In the genomic region with DNA sequence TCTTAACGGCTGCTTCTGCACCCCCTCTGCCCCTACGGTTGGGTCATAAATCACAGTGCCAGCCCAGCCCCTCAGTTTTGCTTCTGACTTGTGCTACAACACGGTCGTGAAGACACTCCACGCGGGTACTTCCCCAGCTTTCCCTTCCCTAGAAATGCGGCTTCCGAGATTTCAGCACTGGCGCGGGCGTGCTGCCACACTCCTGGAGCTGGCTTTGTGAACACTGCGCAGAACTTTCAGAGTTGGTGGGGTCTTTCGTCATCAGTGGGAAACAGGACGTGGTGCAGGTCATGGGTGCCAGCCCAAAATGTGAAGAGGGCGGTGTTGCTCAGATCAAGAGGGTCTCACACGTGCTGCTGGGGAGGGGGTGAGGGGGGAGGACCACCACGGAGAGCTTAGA, we compare ENCODE assay signal across 21 cellular contexts.
DNase-seq lines count a peak whose midpoint lies in the region; TF ChIP-seq lines count a peak whose summit lies in the region.
"Had no signal": no experiment of that assay in that cellular context is flagged by ENCODE, and none has a peak within 500 bp of the region (broad histone marks: within the 10 kb centered on the region; RNA-seq: fewer than 3 reads in every experiment).

No MANE protein-coding gene starts in this region.

- DNase-seq in hepatocyte (ENCODE audit: low spot score) (no peak), nephron progenitor cell (no peak), neuronal stem cell (ENCODE audit: low spot score) (no peak), NCI-H2227 treated with DMSO at 0.1 percent for 48 hours (lab: John Stamatoyannopoulos, UW) (no peak)
- DNase-seq in stimulated activated CD4-positive, alpha-beta T cell treated with anti-CD3 and anti-CD28 coated beads, Interleukin-1b, Interleukin-23, amount 100 ng/mL, for 48 hours: no peak
- no peak for DNase-seq in activated effector memory CD4-positive, alpha-beta T cell treated with Interleukin-2 at 50 U/mL for 16 hours
- DNase-seq: 8988T; ACHN; AML-193; BE2C; CD4-positive, alpha-beta T cell; CD8-positive, alpha-beta memory T cell; DMS 273 treated with DMSO at 0.1 percent for 48 hours; DND-41; HFFc6 had no signal

- H3K9me3 Mint-ChIP-seq in nephron progenitor cell: no peaks in the 10 kb centered on the region
- H3K9me3 Mint-ChIP-seq: CD4-positive, alpha-beta T cell had no signal

- H3K27ac Mint-ChIP-seq in nephron progenitor cell: peak overlapping the region; percentile 91
- H3K27ac Mint-ChIP-seq: CD14-positive monocyte; CD4-positive, alpha-beta T cell; CD8-positive, alpha-beta memory T cell; GM23338; HFFc6 had no signal

- peaks cover 6% of the 10 kb centered on the region for H3K27me3 Mint-ChIP-seq in nephron progenitor cell (ENCODE audit: low read depth, poor library complexity)
- H3K27me3 Mint-ChIP-seq: CD4-positive, alpha-beta T cell; CD8-positive, alpha-beta memory T cell had no signal

- peak overlapping the region; percentile 52 for H3K23ac ChIP-seq in neuronal stem cell (ENCODE audit: low read depth, low read length, poor library complexity)

- no peak overlapping the region for H4K91ac ChIP-seq in neuronal stem cell (ENCODE audit: low read depth, low read length, poor library complexity)

- no peak overlapping the region for H3K4me3 Mint-ChIP-seq in nephron progenitor cell
- H3K4me3 Mint-ChIP-seq: CD14-positive monocyte; CD4-positive, alpha-beta T cell; CD8-positive, alpha-beta memory T cell; GM23338; HFFc6 had no signal

- peaks cover 4% of the 10 kb centered on the region for H3K4me1 ChIP-seq in hepatocyte (ENCODE audit: insufficient read depth)
- peaks cover 4 to 12% of the 10 kb centered on the region in 2 donors for H3K4me1 ChIP-seq in neuronal stem cell (ENCODE audit: control insufficient read depth in 2 of 2, insufficient read depth in 1 of 2, low read depth in 1 of 2, low read length in 2 of 2)
- H3K4me1 ChIP-seq: A549, BE2C, HAP-1 had no signal

- no peaks in the 10 kb centered on the region for H3K9me2 ChIP-seq in hepatocyte (replicated peaks; ENCODE audit: insufficient read depth)

- H3K27ac ChIP-seq in VCaP: peak overlapping the region; percentile 69
- no peak overlapping the region for H3K27ac ChIP-seq in hepatocyte
- no peak overlapping the region for H3K27ac ChIP-seq in neuronal stem cell (replicated peaks; ENCODE audit: low read length)
- H3K27ac ChIP-seq: A549; BLaER1 treated with 17β-estradiol and CSF1 and Interleukin-3, amounts not matched to agents 10 nM and 100 nM had no signal

- TF ChIP-seq CTCF in VCaP (conservative IDR thresholded peaks at IDR 0.05): no peak
- no peak for TF ChIP-seq CTCF in hepatocyte (IDR thresholded peaks at IDR 0.05; ENCODE audit: poor library complexity)
- no peak for TF ChIP-seq CTCF in nephron progenitor cell (IDR thresholded peaks at IDR 0.05)

- H2BK15ac ChIP-seq in neuronal stem cell (ENCODE audit: low read length): peak overlapping the region; percentile 38

- peak overlapping the region; percentile 90 for H2AK5ac ChIP-seq in neuronal stem cell (ENCODE audit: low read depth, low read length)

- no peak overlapping the region for H3K9ac ChIP-seq in neuronal stem cell (ENCODE audit: low read depth, low read length, poor library complexity)
- H3K9ac ChIP-seq: BLaER1 treated with 17β-estradiol and CSF1 and Interleukin-3, amounts not matched to agents 10 nM and 100 nM had no signal

- H3K36me3 ChIP-seq in hepatocyte (replicated peaks; ENCODE audit: insufficient read depth, low read depth) (no peaks in the 10 kb centered on the region), neuronal stem cell (replicated peaks in 1 of 2; ENCODE audit: control insufficient read depth in 2 of 2, insufficient read depth in 2 of 2, low read length in 2 of 2) (no peaks in the 10 kb centered on the region)
- H3K36me3 ChIP-seq: BE2C; BLaER1 treated with 17β-estradiol and CSF1 and Interleukin-3, amounts not matched to agents 10 nM and 100 nM; HAP-1 had no signal

- H2AFZ ChIP-seq in hepatocyte: no peak overlapping the region
- H2AFZ ChIP-seq in neuronal stem cell (ENCODE audit: low read length): no peak overlapping the region
- H2AFZ ChIP-seq: GM23338 had no signal

- H3K4me2 ChIP-seq in hepatocyte (peak overlapping the region; percentile 37), neuronal stem cell (ENCODE audit: insufficient read depth, low read length, poor library complexity, severe bottlenecking) (no peak overlapping the region)
- H3K4me2 ChIP-seq: A549; BLaER1 treated with 17β-estradiol and CSF1 and Interleukin-3, amounts not matched to agents 10 nM and 100 nM; GM23338 had no signal

- H3K27me3 ChIP-seq in hepatocyte: no peaks in the 10 kb centered on the region
- peaks cover 0 to 3% (median 0%) of the 10 kb centered on the region in 3 experiments for H3K27me3 ChIP-seq in neuronal stem cell (ENCODE audit: control insufficient read depth in 3 of 3, insufficient read depth in 3 of 3, low read depth in 1 of 3, low read length in 3 of 3)
- H3K27me3 ChIP-seq: BLaER1 treated with 17β-estradiol and CSF1 and Interleukin-3, amounts not matched to agents 10 nM and 100 nM had no signal

- H3K18ac ChIP-seq in neuronal stem cell (ENCODE audit: low read length): peak overlapping the region; percentile 92

- H2BK5ac ChIP-seq in neuronal stem cell (ENCODE audit: low read length): no peak overlapping the region

- no peak overlapping the region for H4K8ac ChIP-seq in neuronal stem cell (ENCODE audit: low read depth, low read length)

- H3K79me1 ChIP-seq in neuronal stem cell (ENCODE audit: low read depth, low read length): no peaks in the 10 kb centered on the region

- no peak overlapping the region for H3K14ac ChIP-seq in neuronal stem cell (ENCODE audit: low read length)

- H3K4me3 ChIP-seq in hepatocyte (no peak overlapping the region), neuronal stem cell (ENCODE audit: low read length in 2 of 2) (no peak overlapping the region)
- H3K4me3 ChIP-seq: A549; BLaER1 treated with 17β-estradiol and CSF1 and Interleukin-3, amounts not matched to agents 10 nM and 100 nM; GM23338; HAP-1 had no signal

- H3K4me1 Mint-ChIP-seq in nephron progenitor cell: peaks cover 60% of the 10 kb centered on the region
- H3K4me1 Mint-ChIP-seq: CD14-positive monocyte; CD8-positive, alpha-beta memory T cell; GM23338 had no signal

- peak overlapping the region; percentile 65 for H2BK12ac ChIP-seq in neuronal stem cell (ENCODE audit: low read length)

- 83% methylated on average over 16 of the region's 17 CpGs for WGBS in hepatocyte (ENCODE audit: low lambda C conversion rate, missing lambda C conversion rate)
- WGBS in neuronal stem cell (ENCODE audit: extremely low coverage in 2 of 2, insufficient read length in 2 of 2, insufficient replicate concordance in 1 of 2), 2 donors: no CpG with 5 or more reads among the region's 17 CpGs

- H2BK120ac ChIP-seq in neuronal stem cell (ENCODE audit: low read depth, low read length): no peak overlapping the region

- no peaks in the 10 kb centered on the region for H3K36me3 Mint-ChIP-seq in nephron progenitor cell (ENCODE audit: low read depth)
- H3K36me3 Mint-ChIP-seq: CD14-positive monocyte; CD8-positive, alpha-beta memory T cell had no signal

- H3K4ac ChIP-seq in neuronal stem cell (ENCODE audit: low read length): no peak overlapping the region

- H3K9me3 ChIP-seq in hepatocyte (ENCODE audit: low read depth) (no peaks in the 10 kb centered on the region), neuronal stem cell (replicated peaks in 1 of 2; ENCODE audit: control insufficient read depth in 2 of 2, insufficient read depth in 1 of 2, low read depth in 1 of 2, low read length in 2 of 2) (no peaks in the 10 kb centered on the region)
- H3K9me3 ChIP-seq: A549, BE2C, HAP-1 had no signal

- H3K79me2 ChIP-seq in hepatocyte: no peaks in the 10 kb centered on the region

- H4K20me1 ChIP-seq in hepatocyte (ENCODE audit: insufficient read depth, poor library complexity, severe bottlenecking): no peaks in the 10 kb centered on the region
- H4K20me1 ChIP-seq: BLaER1 treated with 17β-estradiol and CSF1 and Interleukin-3, amounts not matched to agents 10 nM and 100 nM had no signal
